Comparison of ENCODE assay signal across 8 cellular contexts in genomic region chr1:112618721-112619517, GRCh38. TPM values are rescaled to one million over a fixed set of nuclear protein-coding genes. Genes with fewer than 3 reads are reported as not detected.
DNase-seq lines count a peak whose midpoint lies in the region; ATAC-seq and TF ChIP-seq lines count a peak whose summit lies in the region.

Gene ST7L, minus strand, starts transcription at chr1:112619141. Its CDS starts 28 bp downstream, at chr1:112619113.

- peak within 1 kb of the TSS; percentile 99 for H3K27ac ChIP-seq in CD8-positive, alpha-beta memory T cell (ENCODE audit: low read depth, low read length)

- peak within 1 kb of the TSS; percentile 96 to 100 (median 99) for H3K4me3 Mint-ChIP-seq in CD8-positive, alpha-beta memory T cell
- H3K4me3 Mint-ChIP-seq in HFFc6: peak within 1 kb of the TSS; percentile 100
- peak within 1 kb of the TSS; percentile 99 for H3K4me3 Mint-ChIP-seq in activated CD8-positive, alpha-beta memory T cell treated with anti-CD3 and anti-CD28 coated beads, Interleukin-2, amount 10 ng/mL, durations not matched to agents 7 days and 5 days
- H3K4me3 Mint-ChIP-seq in effector memory CD8-positive, alpha-beta T cell: peak within 1 kb of the TSS; percentile 95 to 99

- ATAC-seq in activated CD8-positive, alpha-beta memory T cell treated with anti-CD3 and anti-CD28 coated beads, Interleukin-2, amount 10 ng/mL, durations not matched to agents 7 days and 5 days: peak; percentile 27
- peak; percentile 44 for ATAC-seq in effector memory CD8-positive, alpha-beta T cell (replicated peaks)

- H3K4me1 Mint-ChIP-seq in CD8-positive, alpha-beta memory T cell: peaks cover 36 to 51% (median 46%) of the 10 kb centered on the region in 3 donors
- H3K4me1 Mint-ChIP-seq in HFFc6 (ENCODE audit: low read depth): peaks cover 42% of the 10 kb centered on the region
- H3K4me1 Mint-ChIP-seq in activated CD8-positive, alpha-beta memory T cell treated with anti-CD3 and anti-CD28 coated beads, Interleukin-2, amount 10 ng/mL, durations not matched to agents 7 days and 5 days: peaks cover 26% of the 10 kb centered on the region
- peaks cover 24 to 49% of the 10 kb centered on the region in 2 donors for H3K4me1 Mint-ChIP-seq in effector memory CD8-positive, alpha-beta T cell (ENCODE audit: low read depth in 2 of 2)

- H3K27me3 Mint-ChIP-seq in CD8-positive, alpha-beta memory T cell: peaks cover 0 to 8% of the 10 kb centered on the region in 2 donors
- no peaks in the 10 kb centered on the region for H3K27me3 Mint-ChIP-seq in HFFc6 (ENCODE audit: insufficient read depth)
- H3K27me3 Mint-ChIP-seq in activated CD8-positive, alpha-beta memory T cell treated with anti-CD3 and anti-CD28 coated beads, Interleukin-2, amount 10 ng/mL, durations not matched to agents 7 days and 5 days: no peaks in the 10 kb centered on the region
- H3K27me3 Mint-ChIP-seq in effector memory CD8-positive, alpha-beta T cell: no peaks in the 10 kb centered on the region

- H3K9me3 ChIP-seq in CD8-positive, alpha-beta memory T cell (ENCODE audit: low read length): no peaks in the 10 kb centered on the region

- H3K36me3 Mint-ChIP-seq in CD8-positive, alpha-beta memory T cell: peaks cover 0 to 48% (median 2%) of the 10 kb centered on the region in 3 donors
- H3K36me3 Mint-ChIP-seq in HFFc6 (ENCODE audit: low read depth): peaks cover 27% of the 10 kb centered on the region
- peaks cover 24% of the 10 kb centered on the region for H3K36me3 Mint-ChIP-seq in activated CD8-positive, alpha-beta memory T cell treated with anti-CD3 and anti-CD28 coated beads, Interleukin-2, amount 10 ng/mL, durations not matched to agents 7 days and 5 days
- peaks cover 69% of the 10 kb centered on the region for H3K36me3 Mint-ChIP-seq in effector memory CD8-positive, alpha-beta T cell (ENCODE audit: insufficient read depth)

- peak; percentile 41 to 81 (median 68) for DNase-seq in CD8-positive, alpha-beta memory T cell
- peak; percentile 38 for DNase-seq in HFFc6
- peak; percentile 74 for DNase-seq in NCI-H526 treated with DMSO at 0.1 percent for 48 hours (lab: John Stamatoyannopoulos, UW)
- DNase-seq in activated CD8-positive, alpha-beta memory T cell treated with anti-CD3 and anti-CD28 coated beads, Interleukin-2, amount 10 ng/mL, durations not matched to agents 7 days and 5 days: peak; percentile 74
- peak; percentile 54 to 61 (median 55) for DNase-seq in effector memory CD8-positive, alpha-beta T cell
- DNase-seq in medulla oblongata (ENCODE audit: extremely low spot score): peak; percentile 86
- DNase-seq in stimulated activated CD4-positive, alpha-beta T cell treated with anti-CD3 and anti-CD28 coated beads, TNF-alpha, amount 100 ng/mL, for 4 hours (ENCODE audit: low read depth in 3 of 3): peak; percentile 26 to 44 (median 39)
- no peak for DNase-seq in GM20000 (ENCODE audit: low spot score)

- peak within 1 kb of the TSS; percentile 100 for H3K4me3 ChIP-seq in CD8-positive, alpha-beta memory T cell (ENCODE audit: low read length)

- peaks cover 38% of the 10 kb centered on the region for H3K4me1 ChIP-seq in CD8-positive, alpha-beta memory T cell (ENCODE audit: insufficient read depth, low read length)

- peak within 1 kb of the TSS; percentile 97 to 100 (median 100) for H3K27ac Mint-ChIP-seq in CD8-positive, alpha-beta memory T cell
- peak within 1 kb of the TSS; percentile 100 for H3K27ac Mint-ChIP-seq in HFFc6
- H3K27ac Mint-ChIP-seq in activated CD8-positive, alpha-beta memory T cell treated with anti-CD3 and anti-CD28 coated beads, Interleukin-2, amount 10 ng/mL, durations not matched to agents 7 days and 5 days: peak within 1 kb of the TSS; percentile 99
- peak within 1 kb of the TSS; percentile 99 to 100 for H3K27ac Mint-ChIP-seq in effector memory CD8-positive, alpha-beta T cell

- TF ChIP-seq CTCF in HFFc6 (IDR thresholded peaks at IDR 0.05): no peak
- no peak for TF ChIP-seq CTCF in GM20000 (IDR thresholded peaks at IDR 0.05; ENCODE audit: extremely low read depth, missing control alignments)

- POLR2A ChIA-PET in CD8-positive, alpha-beta memory T cell (lab: Charles Lee): interaction anchor here (0.5 to 3.1 kb wide), 5 partner anchors 55 to 1193 kb away, joined by 4 to 32 read pairs (median 5); partner anchors contain the start of genes MOV10, PPM1J and RSBN1

- no peaks in the 10 kb centered on the region for H3K36me3 ChIP-seq in CD8-positive, alpha-beta memory T cell (ENCODE audit: insufficient read depth, low read length)

- no peaks in the 10 kb centered on the region for H3K9me3 Mint-ChIP-seq in CD8-positive, alpha-beta memory T cell
- no peaks in the 10 kb centered on the region for H3K9me3 Mint-ChIP-seq in HFFc6
- H3K9me3 Mint-ChIP-seq in activated CD8-positive, alpha-beta memory T cell treated with anti-CD3 and anti-CD28 coated beads, Interleukin-2, amount 10 ng/mL, durations not matched to agents 7 days and 5 days (ENCODE audit: low read depth): no peaks in the 10 kb centered on the region
- H3K9me3 Mint-ChIP-seq in effector memory CD8-positive, alpha-beta T cell: no peaks in the 10 kb centered on the region

- H3K27me3 ChIP-seq in CD8-positive, alpha-beta memory T cell (ENCODE audit: insufficient read depth, low read length, poor library complexity, severe bottlenecking): no peaks in the 10 kb centered on the region

- CTCF ChIA-PET in CD8-positive, alpha-beta memory T cell (lab: Charles Lee): interaction anchor here (0.7 to 2.4 kb wide), 7 partner anchors 31 to 117 kb away, joined by 3 to 11 read pairs (median 4); partner anchors contain the start of genes MOV10 and PPM1J
- CTCF ChIA-PET in activated CD8-positive, alpha-beta memory T cell treated with anti-CD3 and anti-CD28 coated beads, Interleukin-2, amount 10 ng/mL, durations not matched to agents 7 days and 5 days (lab: Charles Lee): interaction anchor here (1.0 to 3.3 kb wide), 8 partner anchors 29 to 864 kb away, joined by 3 to 14 read pairs (median 4); partner anchors contain the start of genes MOV10 and PPM1J

RNA-seq across cellular contexts. Expression of gene ST7L, which starts in this region (rescaled TPM):
- total RNA-seq in CD8-positive, alpha-beta memory T cell: 10 to 100 TPM; 11.6 to 12.2 TPM
- 11.3 TPM for polyA plus RNA-seq in CD8-positive, alpha-beta memory T cell
- total RNA-seq in HFFc6 (2021; fragmentation: NEBNext Ultra II Directional; extraction: Animal tissue kit (Norgen Biotek cat#: 25700)): 10 to 100 TPM; 20.2 to 24.5 (median 23.7) TPM
- 10 to 100 TPM; 13.2 to 18.9 TPM for total RNA-seq in activated CD8-positive, alpha-beta memory T cell treated with anti-CD3 and anti-CD28 coated beads, Interleukin-2, amount 10 ng/mL, durations not matched to agents 7 days and 5 days
